9 cellular contexts compared by ENCODE assay signal in genomic region chr6:137076277-137077068, GRCh38. TPM values are rescaled to one million over a fixed set of nuclear protein-coding genes. Genes with fewer than 3 reads are reported as not detected.
DNase-seq lines count a peak whose midpoint lies in the region; ATAC-seq, FAIRE-seq and TF ChIP-seq lines count a peak whose summit lies in the region.
"Had no signal": no experiment of that assay in that cellular context is flagged by ENCODE, and none has a peak within 500 bp of the region (broad histone marks: within the 10 kb centered on the region; RNA-seq: fewer than 3 reads in every experiment).

No MANE protein-coding gene starts in this region.

- H4K20me1 ChIP-seq in endothelial cell of umbilical vein (replicated peaks; ENCODE audit: control insufficient read depth, extremely low read depth, insufficient read depth, low read length), result no peaks in the 10 kb centered on the region

- ATAC-seq in GM21360 (IDR thresholded peaks at IDR 0.05; ENCODE audit: unreplicated experiment), result peak; percentile 96
- ATAC-seq in HG03575 (IDR thresholded peaks at IDR 0.05; ENCODE audit: extremely low read depth, insufficient number of reproducible peaks, low FRiP score, unreplicated experiment), result peak; percentile 61
- peak; percentile 100 for ATAC-seq in mucosa of descending colon
- peak; percentile 96 for ATAC-seq in stimulated activated memory B cell treated with anti-CD40 and anti-IgM and Interleukin-4, amounts not matched to agents 10 μg/mL and 1 μg/mL and 100 μg/mL, for 72 hours

- H3K36me3 ChIP-seq in endothelial cell of umbilical vein (ENCODE audit: control insufficient read depth in 2 of 2, extremely low read depth in 1 of 2, insufficient read depth in 2 of 2, low read length in 2 of 2), result no peaks in the 10 kb centered on the region
- H3K36me3 ChIP-seq in mucosa of descending colon (ENCODE audit: low read depth), result no peaks in the 10 kb centered on the region

- H3K4me3 ChIP-seq in endothelial cell of umbilical vein (replicated peaks in 1 of 3; ENCODE audit: insufficient read depth in 1 of 3, low read depth in 1 of 3, low read length in 3 of 3) (no peak overlapping the region), mucosa of descending colon (no peak overlapping the region)

- no peak overlapping the region for H3K4me3 Mint-ChIP-seq in stimulated activated memory B cell treated with anti-CD40 and anti-IgM and Interleukin-4, amounts not matched to agents 10 μg/mL and 1 μg/mL and 100 μg/mL, for 72 hours
- H3K4me3 Mint-ChIP-seq: activated naive CD4-positive, alpha-beta T cell treated with anti-CD3 and anti-CD28 coated beads, Interleukin-2, amount 50 U/mL, for 24 hours had no signal

- H3K9me3 ChIP-seq in endothelial cell of umbilical vein (replicated peaks; ENCODE audit: control insufficient read depth, insufficient read depth, low read length) (no peaks in the 10 kb centered on the region), mucosa of descending colon (no peaks in the 10 kb centered on the region)

- peak; percentile 87 for FAIRE-seq in endothelial cell of umbilical vein (lab: Jason Lieb, UNC)

- no peaks in the 10 kb centered on the region for H3K9me1 ChIP-seq in endothelial cell of umbilical vein (replicated peaks; ENCODE audit: control insufficient read depth, extremely low read depth, insufficient read depth, low read length)

- no peak overlapping the region for H2AFZ ChIP-seq in endothelial cell of umbilical vein (ENCODE audit: low read depth, low read length)

- CTCF ChIA-PET in endothelial cell of umbilical vein (lab: Charles Lee), result interaction anchor here (0.8 to 2.8 kb wide), 12 partner anchors 9 to 565 kb away, joined by 3 to 23 read pairs (median 5); partner anchors contain the start of gene IL20RA

- dilution Hi-C loops in endothelial cell of umbilical vein (cut with MboI; ENCODE audit: extremely low pct_ligation_motif_present, low sequenced_read_pairs), result no loop called here

- BruUV-seq in endothelial cell of umbilical vein (replicated peaks; lab: Mats Ljungman, UMichigan), result no TSS peak

- H3K79me2 ChIP-seq in endothelial cell of umbilical vein (ENCODE audit: control insufficient read depth, insufficient read depth, low read length), result no peaks in the 10 kb centered on the region

- H3K4me1 ChIP-seq in endothelial cell of umbilical vein (ENCODE audit: control insufficient read depth, extremely low read depth, insufficient read depth, low read length) (no peaks in the 10 kb centered on the region), mucosa of descending colon (ENCODE audit: low read depth) (no peaks in the 10 kb centered on the region)

- H3K27ac ChIP-seq in endothelial cell of umbilical vein (ENCODE audit: insufficient read depth, low read depth, low read length), result no peak overlapping the region

- no peak overlapping the region for H3K4me2 ChIP-seq in endothelial cell of umbilical vein (ENCODE audit: insufficient read depth, low read length)

- TF ChIP-seq POLR2A in endothelial cell of umbilical vein (IDR thresholded peaks at IDR 0.05; ENCODE audit: low read depth, low read length), result no peak

- no peak overlapping the region for H3K27ac Mint-ChIP-seq in stimulated activated memory B cell treated with anti-CD40 and anti-IgM and Interleukin-4, amounts not matched to agents 10 μg/mL and 1 μg/mL and 100 μg/mL, for 72 hours
- H3K27ac Mint-ChIP-seq: activated naive CD4-positive, alpha-beta T cell treated with anti-CD3 and anti-CD28 coated beads, Interleukin-2, amount 50 U/mL, for 24 hours had no signal

- peaks cover 2% of the 10 kb centered on the region in 2 experiments for H3K27me3 ChIP-seq in endothelial cell of umbilical vein (ENCODE audit: control insufficient read depth in 2 of 2, insufficient read depth in 2 of 2, low read length in 2 of 2)

- no peak overlapping the region for H3K9ac ChIP-seq in endothelial cell of umbilical vein (replicated peaks; ENCODE audit: extremely low read depth, insufficient read depth, low read length)

- intact Hi-C loops in endothelial cell of umbilical vein (cut with micrococcal nuclease) (loop anchor here (1.0 to 5.0 kb wide), 5 partner anchors 196 to 565 kb away; no protein-coding TSS in a partner anchor), mucosa of descending colon (cut with DNase I, micrococcal nuclease) (no loop called here)

- peak; percentile 92 for DNase-seq in DMS 273 (lab: John Stamatoyannopoulos, UW; ENCODE audit: unreplicated experiment)
- peak; percentile 86 for DNase-seq in NCI-H69 (lab: John Stamatoyannopoulos, UW)
- peak; percentile 53 to 67 for DNase-seq in activated CD4-positive, alpha-beta T cell treated with anti-CD3 and anti-CD28 coated beads, Interleukin-2, amount 50 U/mL, for 48 hours
- peak; percentile 60 for DNase-seq in endothelial cell of umbilical vein (ENCODE audit: low read depth, low spot score)
- peak in 2 of 3 donors; percentile 80 to 88 for DNase-seq in mucosa of descending colon

- H3K27me3 Mint-ChIP-seq in stimulated activated memory B cell treated with anti-CD40 and anti-IgM and Interleukin-4, amounts not matched to agents 10 μg/mL and 1 μg/mL and 100 μg/mL, for 72 hours, result peaks cover 2% of the 10 kb centered on the region

- H3K4me1 Mint-ChIP-seq in stimulated activated memory B cell treated with anti-CD40 and anti-IgM and Interleukin-4, amounts not matched to agents 10 μg/mL and 1 μg/mL and 100 μg/mL, for 72 hours, result no peaks in the 10 kb centered on the region
- H3K4me1 Mint-ChIP-seq: activated naive CD4-positive, alpha-beta T cell treated with anti-CD3 and anti-CD28 coated beads, Interleukin-2, amount 50 U/mL, for 24 hours had no signal

- peaks cover under 1% of the 10 kb centered on the region for H3K36me3 Mint-ChIP-seq in stimulated activated memory B cell treated with anti-CD40 and anti-IgM and Interleukin-4, amounts not matched to agents 10 μg/mL and 1 μg/mL and 100 μg/mL, for 72 hours
- H3K36me3 Mint-ChIP-seq: activated naive CD4-positive, alpha-beta T cell treated with anti-CD3 and anti-CD28 coated beads, Interleukin-2, amount 50 U/mL, for 24 hours had no signal

- TF ChIP-seq CTCF in endothelial cell of umbilical vein (IDR thresholded peaks at IDR 0.05; ENCODE audit: extremely low read depth in 1 of 2, insufficient read depth in 1 of 2, low read depth in 1 of 2, low read length in 2 of 2), result peak; percentile 67 to 76
- TF ChIP-seq CTCF in mucosa of descending colon (IDR thresholded peaks at IDR 0.05), result peak; percentile 59

- peaks cover 10% of the 10 kb centered on the region for H3K9me3 Mint-ChIP-seq in stimulated activated memory B cell treated with anti-CD40 and anti-IgM and Interleukin-4, amounts not matched to agents 10 μg/mL and 1 μg/mL and 100 μg/mL, for 72 hours
- H3K9me3 Mint-ChIP-seq: activated naive CD4-positive, alpha-beta T cell treated with anti-CD3 and anti-CD28 coated beads, Interleukin-2, amount 50 U/mL, for 24 hours had no signal

- POLR2A ChIA-PET in endothelial cell of umbilical vein (lab: Charles Lee), result no interaction called here

TF ChIP-seq in endothelial cell of umbilical vein, 7 proteins besides CTCF, POLR2A, EP300 and RAD21:
- TF ChIP-seq, protein P1, sequence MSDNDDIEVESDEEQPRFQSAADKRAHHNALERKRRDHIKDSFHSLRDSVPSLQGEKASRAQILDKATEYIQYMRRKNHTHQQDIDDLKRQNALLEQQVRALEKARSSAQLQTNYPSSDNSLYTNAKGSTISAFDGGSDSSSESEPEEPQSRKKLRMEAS (IDR thresholded peaks at IDR 0.05; ENCODE audit: insufficient read depth, insufficient read length), result no peak
- TF ChIP-seq EZH2 (IDR thresholded peaks at IDR 0.05; ENCODE audit: borderline replicate concordance, low read depth, low read length, severe bottlenecking), result no peak
- TF ChIP-seq FOS (IDR thresholded peaks at IDR 0.05; ENCODE audit: borderline replicate concordance, insufficient read depth, low read length), result no peak
- TF ChIP-seq POLR2AphosphoS5 (IDR thresholded peaks at IDR 0.05; ENCODE audit: insufficient read depth, low read depth, low read length), result no peak
- TF ChIP-seq JUN (IDR thresholded peaks at IDR 0.05; ENCODE audit: borderline replicate concordance, insufficient read depth, insufficient read length, low read depth), result no peak
- no peak for TF ChIP-seq MYC (IDR thresholded peaks at IDR 0.05; ENCODE audit: low read depth, low read length)
- no peak for TF ChIP-seq GATA2 (IDR thresholded peaks at IDR 0.05; ENCODE audit: insufficient read depth, insufficient read length, low read depth, low read length)

RNA-seq across cellular contexts. Expression of gene IL20RA, which starts 31.7 kb away (rescaled TPM):
- not detected in 2 replicates for total RNA-seq in endothelial cell of umbilical vein
- not detected in 2 replicates for polyA plus RNA-seq in endothelial cell of umbilical vein
- polyA plus RNA-seq in endothelial cell of umbilical vein (2011; cell fraction: cytosol; rRNA removed), result not detected in 2 replicates
- polyA plus RNA-seq in endothelial cell of umbilical vein (2011; cell fraction: nucleus; rRNA removed), result not detected in 2 replicates
- polyA plus RNA-seq in endothelial cell of umbilical vein (2012), result not detected in 2 replicates
- polyA minus RNA-seq in endothelial cell of umbilical vein, result not detected in 2 replicates
- not detected for polyA minus RNA-seq in endothelial cell of umbilical vein (2011; cell fraction: cytosol; rRNA and poly(A)+ RNA removed)
- polyA minus RNA-seq in endothelial cell of umbilical vein (2011; cell fraction: nucleus; rRNA and poly(A)+ RNA removed), result not detected in 2 replicates
- total RNA-seq in mucosa of descending colon, result 10 to 100 TPM in 2 of 3 donors, 1 to 10 TPM in 1; 3.2 to 12.2 (median 11.6) TPM
